Comparison of ENCODE assay signal across 1 cellular context in the genomic region with DNA sequence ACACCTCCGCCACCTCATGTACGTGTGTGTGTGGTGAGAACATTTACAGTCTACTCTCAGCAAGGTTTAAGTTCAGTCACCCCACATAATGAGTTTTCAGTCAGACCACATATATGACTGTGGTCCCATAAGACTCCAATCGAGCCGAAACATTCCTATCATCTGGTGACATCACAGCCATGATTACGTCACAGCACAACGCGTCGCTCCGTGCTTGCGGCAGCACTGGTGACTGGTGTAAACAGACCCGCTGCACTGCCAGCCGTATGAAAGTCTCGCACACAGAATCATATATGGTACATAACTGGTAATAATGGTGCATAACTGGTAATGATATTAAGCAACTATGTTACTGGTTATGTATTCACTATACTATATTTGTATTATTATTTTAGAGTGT.
TF ChIP-seq lines count a peak whose summit lies in the region.

No MANE protein-coding gene starts in this region.

TF ChIP-seq in H1, 55 proteins besides CTCF, POLR2A, EP300 and RAD21 (continued from another document):
- no peak for TF ChIP-seq PHF8 (conservative IDR thresholded peaks at IDR 0.05; ENCODE audit: low read depth, low read length)
- TF ChIP-seq YY1 (IDR thresholded peaks at IDR 0.05; ENCODE audit: low read depth, low read length): no peak
- no peak for TF ChIP-seq TAF7 (optimal IDR thresholded peaks at IDR 0.05; ENCODE audit: borderline replicate concordance, low read depth, low read length)
- TF ChIP-seq SP2 (IDR thresholded peaks at IDR 0.05; ENCODE audit: low read length): no peak
- TF ChIP-seq POLR2AphosphoS5 (IDR thresholded peaks at IDR 0.05; ENCODE audit: low read depth, low read length): no peak
- no peak for TF ChIP-seq CREB1 (IDR thresholded peaks at IDR 0.05)
